10 cellular contexts compared by ENCODE assay signal in genomic region chr13:48235814-48236135, GRCh38. TPM values are rescaled to one million over a fixed set of nuclear protein-coding genes. Genes with fewer than 3 reads are reported as not detected.
DNase-seq lines count a peak whose midpoint lies in the region; ATAC-seq and TF ChIP-seq lines count a peak whose summit lies in the region.
"Had no signal": no experiment of that assay in that cellular context is flagged by ENCODE, and none has a peak within 500 bp of the region (broad histone marks: within the 10 kb centered on the region; RNA-seq: fewer than 3 reads in every experiment).

No MANE protein-coding gene starts in this region.

- H2BK15ac ChIP-seq in mesenchymal stem cell (ENCODE audit: low read depth, poor library complexity, severe bottlenecking), result no peak overlapping the region

- H4K20me1 ChIP-seq in mammary epithelial cell (ENCODE audit: insufficient read depth, low read length), result no peaks in the 10 kb centered on the region

- no peak overlapping the region for H4K91ac ChIP-seq in mesenchymal stem cell (ENCODE audit: low read length)

- H3K36me3 Mint-ChIP-seq in activated T-cell treated with anti-CD3 and anti-CD28 coated beads, Interleukin-2, amount 50 U/mL, for 72 hours (ENCODE audit: insufficient read depth in 2 of 2), result peaks cover 4% of the 10 kb centered on the region in 2 donors

- H2AK5ac ChIP-seq in mesenchymal stem cell (ENCODE audit: low read length, severe bottlenecking), result no peak overlapping the region

- H2AFZ ChIP-seq in mammary epithelial cell (ENCODE audit: low read depth, low read length) (no peak overlapping the region), mesenchymal stem cell (ENCODE audit: low read depth, low read length) (no peak overlapping the region)

- peak overlapping the region; percentile 89 for H3K27ac Mint-ChIP-seq in activated T-cell treated with anti-CD3 and anti-CD28 coated beads, Interleukin-2, amount 50 U/mL, for 72 hours

- H3K4me2 ChIP-seq in mammary epithelial cell (ENCODE audit: insufficient read depth, low read depth, low read length), result peak overlapping the region; percentile 88
- H3K4me2 ChIP-seq in mesenchymal stem cell (ENCODE audit: low read length, poor library complexity, severe bottlenecking), result peak overlapping the region; percentile 73

- H3K79me1 ChIP-seq in mesenchymal stem cell (replicated peaks; ENCODE audit: low read length, poor library complexity, severe bottlenecking), result peaks cover 6% of the 10 kb centered on the region

- CTCF ChIA-PET in mammary epithelial cell (lab: Charles Lee; ENCODE audit: low non-redundant PET), result interaction anchor here (0.6 to 0.7 kb wide), 2 partner anchors 108 to 344 kb away, joined by 3 to 10 read pairs; no protein-coding TSS in a partner anchor

- no peak overlapping the region for H3K23ac ChIP-seq in mesenchymal stem cell (ENCODE audit: low read length in 2 of 2)

- intact Hi-C loops in mammary epithelial cell (cut with micrococcal nuclease) (loop anchor here (2.0 to 10.0 kb wide), 3 partner anchors 177 to 345 kb away; partner anchors contain the start of gene LPAR6), tibial artery (cut with DNase I; ENCODE audit: low total_unique reads) (loop anchor here (10.0 kb wide), 1 partner anchor 69 kb away; the partner anchor contains the start of gene RB1), sciatic nerve (cut with DNase I) (no loop called here)

- H3K14ac ChIP-seq in mesenchymal stem cell (ENCODE audit: low read length in 2 of 2), result no peak overlapping the region

- ATAC-seq in activated T-cell treated with anti-CD3 and anti-CD28 coated beads, Interleukin-2, amount 50 U/mL, for 72 hours (replicated peaks in 1 of 2), result no peak
- ATAC-seq in sciatic nerve, result no peak
- ATAC-seq in HG02852 (IDR thresholded peaks at IDR 0.05; ENCODE audit: unreplicated experiment), result no peak

- dilution Hi-C loops in mammary epithelial cell (cut with HindIII; ENCODE audit: low sequenced_read_pairs), result no loop called here

- 8% methylated on average over 1 of the region's 1 CpG for WGBS in mammary epithelial cell (ENCODE audit: low coverage, missing lambda C conversion rate)
- WGBS in mesenchymal stem cell, result 59% methylated on average over 1 of the region's 1 CpG

- no peak overlapping the region for H2BK12ac ChIP-seq in mesenchymal stem cell (ENCODE audit: low read length in 2 of 2)

- H3K27me3 Mint-ChIP-seq in activated T-cell treated with anti-CD3 and anti-CD28 coated beads, Interleukin-2, amount 50 U/mL, for 72 hours (ENCODE audit: low read depth), result no peaks in the 10 kb centered on the region

- H3K4me1 ChIP-seq in mammary epithelial cell (ENCODE audit: insufficient read depth, low read length) (peaks cover 32% of the 10 kb centered on the region), mesenchymal stem cell (ENCODE audit: control insufficient read depth, insufficient read depth, low read depth, low read length) (peaks cover 6% of the 10 kb centered on the region), tibial artery (peaks cover 0 to 63% (median 35%) of the 10 kb centered on the region in 4 donors)

- H3K27me3 ChIP-seq in mammary epithelial cell (ENCODE audit: insufficient read depth, low read length) (no peaks in the 10 kb centered on the region), mesenchymal stem cell (ENCODE audit: control insufficient read depth in 1 of 2, insufficient read depth in 1 of 2, low read length in 2 of 2) (no peaks in the 10 kb centered on the region), tibial artery (no peaks in the 10 kb centered on the region)

- TF ChIP-seq CTCF in mammary epithelial cell (conservative IDR thresholded peaks at IDR 0.05 in 1 of 2, IDR thresholded peaks at IDR 0.05 in 1 of 2; ENCODE audit: extremely low read depth in 1 of 2, insufficient read depth in 1 of 2, low read depth in 1 of 2, low read length in 2 of 2), result no peak
- TF ChIP-seq CTCF in tibial artery (IDR thresholded peaks at IDR 0.05), result no peak

- no peak overlapping the region for H2BK120ac ChIP-seq in mesenchymal stem cell (ENCODE audit: low read depth, low read length)

- peaks cover 62% of the 10 kb centered on the region for H3K4me1 Mint-ChIP-seq in activated T-cell treated with anti-CD3 and anti-CD28 coated beads, Interleukin-2, amount 50 U/mL, for 72 hours (ENCODE audit: low read depth)

- BruUV-seq in mammary epithelial cell (replicated peaks; lab: Mats Ljungman, UMichigan), result no TSS peak

- no peak overlapping the region for H2BK5ac ChIP-seq in mesenchymal stem cell (ENCODE audit: low read depth, low read length, poor library complexity, severe bottlenecking)

- H3K9me3 ChIP-seq in mammary epithelial cell (replicated peaks; ENCODE audit: insufficient read depth, low read length), result no peaks in the 10 kb centered on the region
- H3K9me3 ChIP-seq in mesenchymal stem cell (ENCODE audit: control insufficient read depth, low read length), result no peaks in the 10 kb centered on the region
- no peaks in the 10 kb centered on the region for H3K9me3 ChIP-seq in tibial artery

- no peak overlapping the region for H3K4ac ChIP-seq in mesenchymal stem cell (ENCODE audit: low read depth in 1 of 2, low read length in 2 of 2)

- no peak overlapping the region for H4K8ac ChIP-seq in mesenchymal stem cell (ENCODE audit: low read length)

- peak overlapping the region; percentile 85 to 92 for H3K4me3 Mint-ChIP-seq in activated T-cell treated with anti-CD3 and anti-CD28 coated beads, Interleukin-2, amount 50 U/mL, for 72 hours

- peaks cover 11% of the 10 kb centered on the region for H3K36me3 ChIP-seq in mammary epithelial cell (ENCODE audit: insufficient read depth, low read length)
- H3K36me3 ChIP-seq in mesenchymal stem cell (ENCODE audit: control insufficient read depth in 1 of 2, insufficient read depth in 2 of 2, low read depth in 1 of 2, low read length in 2 of 2), result peaks cover 4 to 29% of the 10 kb centered on the region in 2 experiments
- peaks cover 0 to 15% (median 5%) of the 10 kb centered on the region in 3 donors for H3K36me3 ChIP-seq in tibial artery

- peak overlapping the region; percentile 89 to 99 (median 99) for H3K4me3 ChIP-seq in mammary epithelial cell (replicated peaks in 1 of 3; ENCODE audit: insufficient read depth in 1 of 3, low read depth in 2 of 3, low read length in 3 of 3)
- H3K4me3 ChIP-seq in mesenchymal stem cell (ENCODE audit: insufficient read depth in 1 of 2, low read depth in 1 of 2, low read length in 2 of 2), result peak overlapping the region in 1 of 2 experiments; percentile 93
- H3K4me3 ChIP-seq in tibial artery, result peak overlapping the region; percentile 78 to 91

- no peaks in the 10 kb centered on the region for H3K9me3 Mint-ChIP-seq in activated T-cell treated with anti-CD3 and anti-CD28 coated beads, Interleukin-2, amount 50 U/mL, for 72 hours

- H3K27ac ChIP-seq in mammary epithelial cell (ENCODE audit: insufficient read depth, low read depth, low read length) (peak overlapping the region; percentile 92), mesenchymal stem cell (ENCODE audit: low read length, poor library complexity, severe bottlenecking) (peak overlapping the region; percentile 23), tibial artery (peak overlapping the region; percentile 94 to 99)

- no peak overlapping the region for H3K18ac ChIP-seq in mesenchymal stem cell (ENCODE audit: low read depth in 1 of 2, low read length in 2 of 2)

- H3K9ac ChIP-seq in mammary epithelial cell (ENCODE audit: insufficient read depth, low read length) (peak overlapping the region; percentile 81), mesenchymal stem cell (ENCODE audit: low read length) (peak overlapping the region; percentile 98)

- in situ Hi-C loops in mammary epithelial cell (cut with MboI; ENCODE audit: low sequenced_read_pairs in 2 of 2), result no loop called here

- H3K79me2 ChIP-seq in mammary epithelial cell (ENCODE audit: insufficient read depth, low read length), result peaks cover 76% of the 10 kb centered on the region

- no peak for DNase-seq in activated T-cell treated with anti-CD3 and anti-CD28 coated beads, Interleukin-2, amount 50 U/mL, for 72 hours
- no peak for DNase-seq in activated T-cell treated with anti-CD3 and anti-CD28 coated beads, Interleukin-2, amount 50 U/mL, for 1 hour
- DNase-seq in mammary epithelial cell, result no peak
- no peak for DNase-seq in mesenchymal stem cell
- no peak for DNase-seq in tibial artery
- DNase-seq in sciatic nerve (ENCODE audit: low spot score), result no peak
- no peak for DNase-seq in epidermal melanocyte (ENCODE audit: insufficient read length, low spot score)
- DNase-seq: DMS53, NCI-H748 treated with DMSO at 0.1 percent for 48 hours had no signal

RNA-seq across cellular contexts. Expression of gene ITM2B, which starts 2.8 kb away (rescaled TPM):
- 100 to 1,000 TPM; 109 to 111 TPM for total RNA-seq in activated T-cell treated with anti-CD3 and anti-CD28 coated beads, Interleukin-2, amount 50 U/mL, for 72 hours
- total RNA-seq in mammary epithelial cell (100 to 1,000 TPM; 187 to 317 TPM), sciatic nerve (704 TPM)
- 227 TPM for polyA plus RNA-seq in mammary epithelial cell
- polyA minus RNA-seq in mammary epithelial cell, result 169 TPM
- 356 TPM for polyA plus RNA-seq in mesenchymal stem cell (2013, experiment 1 of 2)
- polyA plus RNA-seq in mesenchymal stem cell (2013, experiment 2 of 2), result 375 TPM

Comparison
In these comparisons a context has a peak if more than half of its experiments do, and no peak if none do; other contexts are left out.
1. H3K27ac ChIP-seq: peak in every context shown above with its lines; median percentile 96 in tibial artery; 92 in mammary epithelial cell; 23 in mesenchymal stem cell.